ENCODE assay signal across 8 cellular contexts in the genomic region with DNA sequence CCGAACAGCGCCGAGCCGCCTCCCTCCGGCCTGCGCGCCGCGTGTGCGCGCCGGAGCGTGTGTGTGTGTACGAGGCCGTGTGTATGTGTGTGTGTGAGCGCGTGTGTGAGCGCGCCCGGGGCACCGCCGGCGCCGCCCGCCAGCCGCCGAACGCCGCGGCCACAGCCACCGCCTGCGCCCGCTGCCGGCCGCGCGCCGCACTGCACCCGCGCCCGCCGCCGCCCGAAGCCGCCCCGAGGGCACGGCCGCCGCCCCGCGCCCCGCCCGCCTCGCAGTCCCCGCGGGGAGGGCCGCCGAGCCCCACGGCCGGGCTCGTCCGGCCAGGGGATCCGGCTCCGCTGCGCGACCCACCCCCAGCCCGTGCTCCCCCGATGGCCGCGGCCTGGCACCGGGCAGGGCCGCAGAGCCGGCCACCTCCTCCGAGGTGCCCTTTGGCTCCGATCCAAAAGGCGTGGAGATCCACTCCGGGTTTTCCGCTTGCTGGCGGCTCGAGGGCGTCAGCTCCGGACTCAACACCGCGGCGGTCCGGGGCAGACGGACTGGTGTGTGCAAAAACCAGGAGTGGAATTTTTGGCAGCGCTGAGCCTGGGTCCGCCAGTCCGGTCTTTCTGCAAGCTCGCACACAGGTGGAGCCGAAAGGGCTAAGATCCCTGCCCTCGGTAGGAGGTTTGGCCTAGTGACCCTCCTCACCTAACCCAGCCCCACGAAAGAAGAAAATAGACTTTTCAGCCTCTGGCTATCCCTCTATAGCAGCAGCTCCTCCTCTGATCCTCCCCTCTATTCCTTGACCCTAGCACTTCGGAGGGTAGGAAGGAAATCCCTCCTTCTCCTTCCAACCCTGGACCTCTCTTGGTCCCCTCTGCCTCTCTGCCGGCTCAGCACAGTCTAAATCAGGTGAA. TPM values are rescaled to one million over a fixed set of nuclear protein-coding genes. Genes with fewer than 3 reads are reported as not detected.
DNase-seq lines count a peak whose midpoint lies in the region; ATAC-seq and TF ChIP-seq lines count a peak whose summit lies in the region.

A gene with protein sequence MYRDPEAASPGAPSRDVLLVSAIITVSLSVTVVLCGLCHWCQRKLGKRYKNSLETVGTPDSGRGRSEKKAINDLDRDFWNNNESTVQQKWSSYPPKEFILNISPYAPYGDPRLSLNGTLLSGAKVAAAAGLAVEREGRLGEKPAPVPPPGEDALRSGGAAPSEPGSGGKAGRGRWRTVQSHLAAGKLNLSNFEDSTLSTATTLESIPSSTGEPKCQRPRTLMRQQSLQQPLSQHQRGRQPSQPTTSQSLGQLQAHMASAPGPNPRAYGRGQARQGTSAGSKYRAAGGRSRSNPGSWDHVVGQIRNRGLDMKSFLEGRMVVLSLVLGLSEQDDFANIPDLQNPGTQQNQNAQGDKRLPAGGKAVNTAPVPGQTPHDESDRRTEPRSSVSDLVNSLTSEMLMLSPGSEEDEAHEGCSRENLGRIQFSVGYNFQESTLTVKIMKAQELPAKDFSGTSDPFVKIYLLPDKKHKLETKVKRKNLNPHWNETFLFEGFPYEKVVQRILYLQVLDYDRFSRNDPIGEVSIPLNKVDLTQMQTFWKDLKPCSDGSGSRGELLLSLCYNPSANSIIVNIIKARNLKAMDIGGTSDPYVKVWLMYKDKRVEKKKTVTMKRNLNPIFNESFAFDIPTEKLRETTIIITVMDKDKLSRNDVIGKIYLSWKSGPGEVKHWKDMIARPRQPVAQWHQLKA (minus strand): TSS at position 47 of the 899 bp plus-strand sequence. CDS start 256 bp downstream, outside the sequence.

- peak; percentile 95 for DNase-seq in GM10248 (ENCODE audit: extremely low spot score)
- peak; percentile 94 for DNase-seq in NCI-H1105 (lab: John Stamatoyannopoulos, UW)
- DNase-seq in SKM-1 (lab: John Stamatoyannopoulos, UW; ENCODE audit: unreplicated experiment) = peak; percentile 73
- DNase-seq in activated naive CD8-positive, alpha-beta T cell treated with anti-CD3 and anti-CD28 coated beads for 36 hours = peak; percentile 94
- DNase-seq in glutamatergic neuron = peak; percentile 100
- DNase-seq in osteoblast (ENCODE audit: insufficient read length, low spot score, missing footprints) = peak; percentile 100
- DNase-seq in thoracic aorta (ENCODE audit: low spot score) = peak; percentile 79

- ATAC-seq in HG02678 (IDR thresholded peaks at IDR 0.05; ENCODE audit: unreplicated experiment) (peak; percentile 83), thoracic aorta (ENCODE audit: insufficient number of reproducible peaks, low FRiP score, low read depth) (peak; percentile 79)

- H3K4me3 ChIP-seq in osteoblast (ENCODE audit: insufficient read depth, low read length) = peak within 1 kb of the TSS; percentile 66
- H3K4me3 ChIP-seq in thoracic aorta = peak within 1 kb of the TSS; percentile 71

- peaks cover 6% of the 10 kb centered on the region for H4K20me1 ChIP-seq in osteoblast (ENCODE audit: insufficient read depth, low read length)

- H3K4me1 Mint-ChIP-seq in activated naive CD8-positive, alpha-beta T cell treated with anti-CD3 and anti-CD28 coated beads for 36 hours = peaks cover 4% of the 10 kb centered on the region
- peaks cover 29% of the 10 kb centered on the region for H3K4me1 Mint-ChIP-seq in glutamatergic neuron (ENCODE audit: low read depth, unreplicated experiment)

- H3K4me1 ChIP-seq in osteoblast (ENCODE audit: insufficient read depth, low read length) = peaks cover 4% of the 10 kb centered on the region
- H3K4me1 ChIP-seq in thoracic aorta (ENCODE audit: control insufficient read depth in 1 of 2, low read depth in 2 of 2) = peaks cover 0 to 12% of the 10 kb centered on the region in 2 donors

- CTCF ChIA-PET in GM10248 (lab: Yijun Ruan, JAX) = interaction anchor here (0.6 to 1.7 kb wide), 11 partner anchors 8 to 133 kb away, joined by 3 to 10 read pairs (median 3); no protein-coding TSS in a partner anchor

- TF ChIP-seq CTCF in GM10248 (IDR thresholded peaks at IDR 0.05; ENCODE audit: control extremely low read depth, extremely low read depth, low read depth, missing control alignments) (peak; percentile 56), glutamatergic neuron (IDR thresholded peaks at IDR 0.05; ENCODE audit: partially characterized antibody, unreplicated experiment) (peak; percentile 23), osteoblast (IDR thresholded peaks at IDR 0.05; ENCODE audit: extremely low read depth, low read depth, low read length) (no peak), thoracic aorta (IDR thresholded peaks at IDR 0.05) (no peak)

- H3K36me3 Mint-ChIP-seq in activated naive CD8-positive, alpha-beta T cell treated with anti-CD3 and anti-CD28 coated beads for 36 hours = no peaks in the 10 kb centered on the region
- H3K36me3 Mint-ChIP-seq in glutamatergic neuron (ENCODE audit: unreplicated experiment) = no peaks in the 10 kb centered on the region

- no peak within 1 kb of the TSS for H3K27ac Mint-ChIP-seq in activated naive CD8-positive, alpha-beta T cell treated with anti-CD3 and anti-CD28 coated beads for 36 hours
- peak within 1 kb of the TSS; percentile 82 for H3K27ac Mint-ChIP-seq in glutamatergic neuron (ENCODE audit: unreplicated experiment)

- H3K4me2 ChIP-seq in osteoblast (ENCODE audit: insufficient read depth, low read length) = peak within 1 kb of the TSS; percentile 64

- H3K27me3 ChIP-seq in osteoblast (ENCODE audit: insufficient read depth, low read length) (peaks cover 43% of the 10 kb centered on the region), thoracic aorta (replicated peaks; ENCODE audit: insufficient read depth) (no peaks in the 10 kb centered on the region)

- peaks cover 42% of the 10 kb centered on the region for H3K27me3 Mint-ChIP-seq in activated naive CD8-positive, alpha-beta T cell treated with anti-CD3 and anti-CD28 coated beads for 36 hours
- peaks cover 13% of the 10 kb centered on the region for H3K27me3 Mint-ChIP-seq in glutamatergic neuron (ENCODE audit: unreplicated experiment)

- H2AFZ ChIP-seq in osteoblast (ENCODE audit: low read length) = no peak within 1 kb of the TSS

- H3K9me3 ChIP-seq in osteoblast (ENCODE audit: low read depth, low read length) (no peaks in the 10 kb centered on the region), thoracic aorta (no peaks in the 10 kb centered on the region)

- POLR2A ChIA-PET in GM10248 (lab: Yijun Ruan, JAX) = no interaction called here

- peak within 1 kb of the TSS; percentile 66 for H3K4me3 Mint-ChIP-seq in activated naive CD8-positive, alpha-beta T cell treated with anti-CD3 and anti-CD28 coated beads for 36 hours
- peak within 1 kb of the TSS; percentile 85 for H3K4me3 Mint-ChIP-seq in glutamatergic neuron (ENCODE audit: unreplicated experiment)

- H3K79me2 ChIP-seq in osteoblast (ENCODE audit: insufficient read depth, low read length) = no peaks in the 10 kb centered on the region

- H3K27ac ChIP-seq in osteoblast (ENCODE audit: low read depth, low read length) = no peak within 1 kb of the TSS
- H3K27ac ChIP-seq in thoracic aorta = no peak within 1 kb of the TSS

- H3K36me3 ChIP-seq in osteoblast (ENCODE audit: insufficient read depth, low read length) = no peaks in the 10 kb centered on the region
- no peaks in the 10 kb centered on the region for H3K36me3 ChIP-seq in thoracic aorta

- H3K9me3 Mint-ChIP-seq in activated naive CD8-positive, alpha-beta T cell treated with anti-CD3 and anti-CD28 coated beads for 36 hours = no peaks in the 10 kb centered on the region
- peaks cover 16% of the 10 kb centered on the region for H3K9me3 Mint-ChIP-seq in glutamatergic neuron (ENCODE audit: unreplicated experiment)

RNA-seq across cellular contexts. Expression of the gene that starts here (rescaled TPM):
- total RNA-seq in activated naive CD8-positive, alpha-beta T cell treated with anti-CD3 and anti-CD28 coated beads for 36 hours = not detected
- 93.6 TPM for total RNA-seq in glutamatergic neuron (ENCODE audit: unreplicated experiment)
- total RNA-seq in osteoblast = 3.6 and 6.8 TPM in 2 replicates
- total RNA-seq in thoracic aorta = 1 to 10 TPM in 1 of 2 donors, not detected in 1; 2.6 TPM

Comparison
In these comparisons a context has a peak if more than half of its experiments do, and no peak if none do; other contexts are left out.
1. RNA of the gene that starts here (total RNA-seq): 93.6 TPM in glutamatergic neuron (single experiment); 3.6 to 6.8 TPM in osteoblast, 2.6 TPM in thoracic aorta and not detected in activated naive CD8-positive, alpha-beta T cell treated with anti-CD3 and anti-CD28 coated beads for 36 hours; every median in the first group is over 10 times any median in the second.
2. Peak in DNase-seq in activated naive CD8-positive, alpha-beta T cell treated with anti-CD3 and anti-CD28 coated beads for 36 hours; RNA of the gene not detected or under 1 TPM.
3. CTCF ChIP-seq: peak in GM10248 (single experiment) and glutamatergic neuron (single experiment); none in osteoblast (single experiment) and thoracic aorta (single experiment).
4. Peak in every context shown above with its lines, with median percentiles within 50 percentile points of each other: DNase-seq.